24 cellular contexts compared by ENCODE assay signal in the genomic region with DNA sequence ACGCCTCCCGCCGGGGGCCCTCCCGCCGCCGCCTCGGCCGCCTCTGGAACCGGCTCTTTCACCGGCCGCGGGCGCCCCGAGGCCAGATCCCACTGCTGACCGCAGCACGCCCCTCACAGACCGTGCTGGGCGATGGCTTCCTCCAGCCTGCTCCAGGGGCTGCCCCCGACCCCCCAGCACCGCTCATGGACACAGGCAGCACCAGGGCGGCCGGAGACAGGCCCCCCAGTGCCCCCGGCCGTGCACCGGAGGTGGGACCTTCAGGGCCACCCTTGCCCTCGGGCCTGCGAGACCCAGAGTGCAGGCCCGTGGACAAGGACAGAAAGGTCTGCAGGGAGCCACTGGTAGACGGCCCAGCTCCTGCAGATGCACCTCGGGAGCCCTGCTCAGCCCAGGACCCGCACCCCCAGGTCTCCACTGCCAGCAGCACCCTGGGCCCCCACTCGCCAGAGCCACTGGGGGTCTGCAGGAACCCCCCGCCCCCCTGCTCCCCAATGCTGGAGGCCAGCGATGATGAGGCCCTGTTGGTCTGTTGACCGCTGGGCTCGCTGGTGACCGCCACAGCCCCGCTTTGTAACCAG. TPM values are rescaled to one million over a fixed set of nuclear protein-coding genes. Genes with fewer than 3 reads are reported as not detected.
"Had no signal": no experiment of that assay in that cellular context is flagged by ENCODE, and none has a peak within 500 bp of the region (broad histone marks: within the 10 kb centered on the region; RNA-seq: fewer than 3 reads in every experiment).

No MANE protein-coding gene starts in this region.

- ATAC-seq: effector memory CD8-positive, alpha-beta T cell; gastroesophageal sphincter; left colon; left ventricle myocardium superior; sciatic nerve; stimulated activated naive B cell treated with anti-CD40 and anti-IgM and Interleukin-4, amounts not matched to agents 10 μg/mL and 1 μg/mL and 100 μg/mL, for 72 hours had no signal

- H3K27me3 ChIP-seq: esophagus squamous epithelium, gastroesophageal sphincter, neutrophil had no signal

- H3K9me3 ChIP-seq: esophagus squamous epithelium, gastroesophageal sphincter, neutrophil had no signal

- H3K4me3 ChIP-seq: esophagus squamous epithelium, gastroesophageal sphincter, skin epidermis had no signal

- FAIRE-seq: colon, keratinocyte, urothelium cell line had no signal

- DNase-seq: effector memory CD8-positive, alpha-beta T cell; esophagus squamous epithelium; foreskin fibroblast; glutamatergic neuron; immature natural killer cell; left colon; left ventricle myocardium superior; mesendoderm; naive B cell; nephron progenitor cell; stimulated activated CD4-positive, alpha-beta T cell treated with anti-CD3 and anti-CD28 coated beads, Interleukin-2, amount 100 ng/mL, for 24 hours; stimulated activated CD4-positive, alpha-beta T cell treated with anti-CD3 and anti-CD28 coated beads, Interleukin-4, amount 100 ng/mL, for 4 hours; stimulated activated naive B cell treated with anti-CD40 and anti-IgM and Interleukin-4, amounts not matched to agents 10 μg/mL and 1 μg/mL and 100 μg/mL, for 72 hours had no signal

- H3K27ac ChIP-seq: esophagus squamous epithelium, gastroesophageal sphincter, neutrophil, skin epidermis had no signal

- H3K4me1 ChIP-seq: esophagus squamous epithelium, gastroesophageal sphincter had no signal

RNA-seq across cellular contexts. Expression of a gene that starts 13.0 kb away (rescaled TPM):
- polyA plus RNA-seq: immature natural killer cell had no signal

RNA-seq across cellular contexts. Expression of a gene that starts 18.5 kb away (rescaled TPM):
- total RNA-seq: epithelial cell of proximal tubule, esophagus squamous epithelium, gastroesophageal sphincter, left ventricle myocardium superior, lung microvascular endothelial cell, osteocyte, pulmonary artery endothelial cell had no signal
- polyA plus RNA-seq: immature natural killer cell, keratinocyte had no signal
